ENCODE assay signal across 15 cellular contexts in the genomic region with DNA sequence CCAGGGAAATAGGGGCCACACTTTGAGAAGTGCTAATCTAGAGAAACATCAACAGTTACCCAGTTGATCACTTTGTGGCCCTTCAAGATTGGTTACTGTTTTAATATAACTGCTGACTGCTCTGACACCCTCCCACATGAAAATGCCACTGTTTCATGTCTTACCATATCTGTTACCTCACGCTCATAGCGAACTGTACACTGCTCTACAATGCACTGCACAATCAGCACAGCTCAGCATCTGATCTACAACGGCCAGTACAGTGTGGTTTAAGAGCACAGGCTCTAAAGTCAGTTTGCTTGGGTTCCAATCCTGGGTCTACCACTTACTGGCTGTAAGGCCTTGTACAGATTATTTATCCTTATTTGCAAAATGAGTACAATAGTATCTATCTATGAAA. TPM values are rescaled to one million over a fixed set of nuclear protein-coding genes. Genes with fewer than 3 reads are reported as not detected.
DNase-seq lines count a peak whose midpoint lies in the region; ATAC-seq lines count a peak whose summit lies in the region.
"Had no signal": no experiment of that assay in that cellular context is flagged by ENCODE, and none has a peak within 500 bp of the region (broad histone marks: within the 10 kb centered on the region; RNA-seq: fewer than 3 reads in every experiment).

No MANE protein-coding gene starts in this region.

- intact Hi-C loops in Right ventricle myocardium inferior (cut with DNase I): no loop called here
- intact Hi-C loops in left cardiac atrium (cut with DNase I): no loop called here
- intact Hi-C loops in activated T-helper 1 cell treated with anti-CD3 and anti-CD28 coated beads, Interleukin-12 subunit alpha, Interleukin-12 subunit beta, Interleukin-2, Interleukin-4 antibody, amounts not matched to agents 30 ng/mL and 10 ng/mL and 1 ng/mL, durations not matched to agents 14 hours and 24 hours and 36 hours (cut with micrococcal nuclease): no loop called here

- no peak overlapping the region for H3K4me3 Mint-ChIP-seq in activated T-helper 1 cell treated with anti-CD3 and anti-CD28 coated beads, Interleukin-12 subunit alpha, Interleukin-12 subunit beta, Interleukin-2, Interleukin-4 antibody, amounts not matched to agents 30 ng/mL and 10 ng/mL and 1 ng/mL, durations not matched to agents 14 hours and 24 hours and 36 hours
- no peak overlapping the region for H3K4me3 Mint-ChIP-seq in stimulated activated naive B cell treated with anti-CD40 and anti-IgM and Interleukin-4, amounts not matched to agents 10 μg/mL and 1 μg/mL and 100 μg/mL, for 72 hours
- H3K4me3 Mint-ChIP-seq: CD8-positive, alpha-beta T cell; H9 had no signal

- H3K27me3 Mint-ChIP-seq in activated T-helper 1 cell treated with anti-CD3 and anti-CD28 coated beads, Interleukin-12 subunit alpha, Interleukin-12 subunit beta, Interleukin-2, Interleukin-4 antibody, amounts not matched to agents 30 ng/mL and 10 ng/mL and 1 ng/mL, durations not matched to agents 14 hours and 24 hours and 36 hours (ENCODE audit: insufficient read depth): no peaks in the 10 kb centered on the region
- H3K27me3 Mint-ChIP-seq in stimulated activated naive B cell treated with anti-CD40 and anti-IgM and Interleukin-4, amounts not matched to agents 10 μg/mL and 1 μg/mL and 100 μg/mL, for 72 hours: no peaks in the 10 kb centered on the region

- H3K36me3 Mint-ChIP-seq in activated T-helper 1 cell treated with anti-CD3 and anti-CD28 coated beads, Interleukin-12 subunit alpha, Interleukin-12 subunit beta, Interleukin-2, Interleukin-4 antibody, amounts not matched to agents 30 ng/mL and 10 ng/mL and 1 ng/mL, durations not matched to agents 14 hours and 24 hours and 36 hours (ENCODE audit: low read depth): peaks cover 2% of the 10 kb centered on the region
- H3K36me3 Mint-ChIP-seq in stimulated activated naive B cell treated with anti-CD40 and anti-IgM and Interleukin-4, amounts not matched to agents 10 μg/mL and 1 μg/mL and 100 μg/mL, for 72 hours: peaks cover 0 to 10% of the 10 kb centered on the region in 2 donors

- no peak for DNase-seq in activated CD4-positive, CD25-positive, alpha-beta regulatory T cell treated with anti-CD3 and anti-CD28 coated beads, Interleukin-2, amount 50 U/mL, for 72 hours
- DNase-seq in Right ventricle myocardium inferior (ENCODE audit: missing footprints): no peak
- DNase-seq in left cardiac atrium: no peak
- DNase-seq in activated T-helper 1 cell treated with anti-CD3 and anti-CD28 coated beads, Interleukin-12 subunit alpha, Interleukin-12 subunit beta, Interleukin-2, Interleukin-4 antibody, amounts not matched to agents 30 ng/mL and 10 ng/mL and 1 ng/mL, durations not matched to agents 14 hours and 24 hours and 36 hours (ENCODE audit: low spot score): no peak
- no peak for DNase-seq in stimulated activated naive B cell treated with anti-CD40 and anti-IgM and Interleukin-4, amounts not matched to agents 10 μg/mL and 1 μg/mL and 100 μg/mL, for 72 hours
- no peak for DNase-seq in amygdala (lab: John Stamatoyannopoulos, UW)
- no peak for DNase-seq in NCI-H524 treated with DMSO at 0.1 percent for 48 hours (lab: John Stamatoyannopoulos, UW)
- DNase-seq: CD8-positive, alpha-beta T cell; H9; MV-4-11; NCI-H1417; NCI-H1930; NCI-H69 had no signal

- H3K9me3 Mint-ChIP-seq in activated T-helper 1 cell treated with anti-CD3 and anti-CD28 coated beads, Interleukin-12 subunit alpha, Interleukin-12 subunit beta, Interleukin-2, Interleukin-4 antibody, amounts not matched to agents 30 ng/mL and 10 ng/mL and 1 ng/mL, durations not matched to agents 14 hours and 24 hours and 36 hours: no peaks in the 10 kb centered on the region
- H3K9me3 Mint-ChIP-seq in stimulated activated naive B cell treated with anti-CD40 and anti-IgM and Interleukin-4, amounts not matched to agents 10 μg/mL and 1 μg/mL and 100 μg/mL, for 72 hours: no peaks in the 10 kb centered on the region
- H3K9me3 Mint-ChIP-seq: CD8-positive, alpha-beta T cell; H9 had no signal

- H3K27ac Mint-ChIP-seq in activated T-helper 1 cell treated with anti-CD3 and anti-CD28 coated beads, Interleukin-12 subunit alpha, Interleukin-12 subunit beta, Interleukin-2, Interleukin-4 antibody, amounts not matched to agents 30 ng/mL and 10 ng/mL and 1 ng/mL, durations not matched to agents 14 hours and 24 hours and 36 hours: peak overlapping the region; percentile 48
- H3K27ac Mint-ChIP-seq in stimulated activated naive B cell treated with anti-CD40 and anti-IgM and Interleukin-4, amounts not matched to agents 10 μg/mL and 1 μg/mL and 100 μg/mL, for 72 hours: peak overlapping the region; percentile 20
- H3K27ac Mint-ChIP-seq: CD8-positive, alpha-beta T cell had no signal

- H3K4me1 Mint-ChIP-seq in activated T-helper 1 cell treated with anti-CD3 and anti-CD28 coated beads, Interleukin-12 subunit alpha, Interleukin-12 subunit beta, Interleukin-2, Interleukin-4 antibody, amounts not matched to agents 30 ng/mL and 10 ng/mL and 1 ng/mL, durations not matched to agents 14 hours and 24 hours and 36 hours (ENCODE audit: low read depth): peaks cover 24% of the 10 kb centered on the region
- H3K4me1 Mint-ChIP-seq in stimulated activated naive B cell treated with anti-CD40 and anti-IgM and Interleukin-4, amounts not matched to agents 10 μg/mL and 1 μg/mL and 100 μg/mL, for 72 hours: peaks cover 9 to 38% of the 10 kb centered on the region in 2 donors

- ATAC-seq in activated CD4-positive, CD25-positive, alpha-beta regulatory T cell treated with anti-CD3 and anti-CD28 coated beads, Interleukin-2, amount 50 U/mL, for 24 hours: peak; percentile 32 to 49
- peak; percentile 28 for ATAC-seq in Right ventricle myocardium inferior
- no peak for ATAC-seq in left cardiac atrium
- ATAC-seq in stimulated activated naive B cell treated with anti-CD40 and anti-IgM and Interleukin-4, amounts not matched to agents 10 μg/mL and 1 μg/mL and 100 μg/mL, for 72 hours (replicated peaks): no peak
- ATAC-seq: CD8-positive, alpha-beta T cell; HepG2 had no signal

RNA-seq across cellular contexts. Expression of gene SPPL3, which starts 39.1 kb away (rescaled TPM):
- 30.4 TPM for total RNA-seq in Right ventricle myocardium inferior
- total RNA-seq in left cardiac atrium: 10 to 100 TPM; 27.6 to 29.7 TPM
- total RNA-seq in activated T-helper 1 cell treated with anti-CD3 and anti-CD28 coated beads, Interleukin-12 subunit alpha, Interleukin-12 subunit beta, Interleukin-2, Interleukin-4 antibody, amounts not matched to agents 30 ng/mL and 10 ng/mL and 1 ng/mL, durations not matched to agents 14 hours and 24 hours and 36 hours: 27.3 and 31.2 TPM in 2 replicates

Comparison
In these comparisons a context has a peak if more than half of its experiments do, and no peak if none do; other contexts are left out.
1. ATAC-seq: peak in activated CD4-positive, CD25-positive, alpha-beta regulatory T cell treated with anti-CD3 and anti-CD28 coated beads, Interleukin-2, amount 50 U/mL, for 24 hours (2 of 2) and Right ventricle myocardium inferior (single experiment); none in left cardiac atrium (0 of 2) and stimulated activated naive B cell treated with anti-CD40 and anti-IgM and Interleukin-4, amounts not matched to agents 10 μg/mL and 1 μg/mL and 100 μg/mL, for 72 hours (0 of 2).